8 cellular contexts compared by ENCODE assay signal in genomic region chr19:29587518-29587986, GRCh38. TPM values are rescaled to one million over a fixed set of nuclear protein-coding genes. Genes with fewer than 3 reads are reported as not detected.
DNase-seq lines count a peak whose midpoint lies in the region; ATAC-seq, FAIRE-seq and TF ChIP-seq lines count a peak whose summit lies in the region.

No MANE protein-coding gene starts in this region.

- H3K36me3 Mint-ChIP-seq in Caco-2 (ENCODE audit: insufficient read depth, unreplicated experiment) (no peaks in the 10 kb centered on the region), mesothelial cell of epicardium (no peaks in the 10 kb centered on the region)

- H3K4me1 ChIP-seq in small intestine (ENCODE audit: control insufficient read depth in 2 of 2, insufficient read depth in 1 of 2, low read depth in 1 of 2, low read length in 1 of 2), result no peaks in the 10 kb centered on the region
- H3K4me1 ChIP-seq in Caco-2, result no peaks in the 10 kb centered on the region
- H3K4me1 ChIP-seq in HepG2 (ENCODE audit: insufficient read depth, low read length), result no peaks in the 10 kb centered on the region

- no peaks in the 10 kb centered on the region for H3K79me2 ChIP-seq in HepG2 (ENCODE audit: insufficient read depth, low read length)

- H3K9me3 Mint-ChIP-seq in Caco-2 (ENCODE audit: unreplicated experiment) (no peaks in the 10 kb centered on the region), mesothelial cell of epicardium (no peaks in the 10 kb centered on the region)

- no peak for FAIRE-seq in small intestine (lab: Jason Lieb, UNC)
- FAIRE-seq in HepG2 (lab: Jason Lieb, UNC), result no peak

- H3K36me3 ChIP-seq in small intestine (ENCODE audit: control insufficient read depth in 2 of 2, insufficient read depth in 2 of 2, low read length in 2 of 2) (no peaks in the 10 kb centered on the region), Caco-2 (ENCODE audit: control insufficient read depth, insufficient read depth, low read length) (no peaks in the 10 kb centered on the region), HepG2 (replicated peaks in 1 of 2; ENCODE audit: control insufficient read depth in 1 of 2, insufficient read depth in 2 of 2, low read length in 2 of 2) (no peaks in the 10 kb centered on the region)

- no peak overlapping the region for H3K4me2 ChIP-seq in HepG2 (ENCODE audit: low read depth, low read length)

- H2AFZ ChIP-seq in HepG2 (ENCODE audit: low read length), result no peak overlapping the region

- H3K9me3 ChIP-seq in small intestine (ENCODE audit: control insufficient read depth, low read depth) (no peaks in the 10 kb centered on the region), Caco-2 (no peaks in the 10 kb centered on the region), HepG2 (ENCODE audit: low read length) (no peaks in the 10 kb centered on the region)

- H3K27ac Mint-ChIP-seq in Caco-2 (ENCODE audit: unreplicated experiment), result no peak overlapping the region
- H3K27ac Mint-ChIP-seq in mesothelial cell of epicardium, result no peak overlapping the region

- in situ Hi-C loops in HepG2 (cut with HindIII; ENCODE audit: extremely low pct_ligation_motif_present, low pct_unique_long_range_greater_than_20kb), result no loop called here

- no peak overlapping the region for H3K4me3 ChIP-seq in small intestine (ENCODE audit: low read depth in 1 of 2, low read length in 2 of 2)
- H3K4me3 ChIP-seq in Caco-2 (ENCODE audit: low read depth, low read length), result no peak overlapping the region
- no peak overlapping the region for H3K4me3 ChIP-seq in HepG2 (replicated peaks in 1 of 3; ENCODE audit: insufficient read depth in 1 of 3, low read depth in 2 of 3, low read length in 3 of 3)

- CTCF ChIA-PET in Caco-2 (lab: Charles Lee), result no interaction called here
- CTCF ChIA-PET in HepG2 (lab: Yijun Ruan, JAX; ENCODE audit: low intra/inter-chr PET ratio, low total read pairs), result no interaction called here

- WGBS in small intestine, 3 donors, result 38 to 59% (median 41%) methylated on average over 2 of the region's 2 CpGs
- 0% methylated on average over 2 of the region's 2 CpGs for WGBS in HepG2 (ENCODE audit: low lambda C conversion rate)

- no peaks in the 10 kb centered on the region for H3K4me1 Mint-ChIP-seq in Caco-2 (ENCODE audit: low read depth, unreplicated experiment)
- H3K4me1 Mint-ChIP-seq in mesothelial cell of epicardium, result no peaks in the 10 kb centered on the region

- TF ChIP-seq CTCF in Caco-2 (IDR thresholded peaks at IDR 0.05; ENCODE audit: insufficient read depth in 1 of 2, low read depth in 1 of 2, low read length in 1 of 2, severe bottlenecking in 1 of 2, unreplicated experiment in 1 of 2) (no peak), HepG2 (CRISPR knock-in tag; IDR thresholded peaks at IDR 0.05) (no peak), mesothelial cell of epicardium (IDR thresholded peaks at IDR 0.05; ENCODE audit: unreplicated experiment) (no peak)

- H3K9ac ChIP-seq in HepG2 (ENCODE audit: insufficient read depth, low read depth, low read length), result no peak overlapping the region

- peak; percentile 40 for DNase-seq in activated CD8-positive, alpha-beta memory T cell treated with anti-CD3 and anti-CD28 coated beads, Interleukin-2, amount 50 U/mL, for 1 hour (ENCODE audit: extremely low read depth)
- DNase-seq in small intestine (peak; percentile 67), NCI-H510A treated with DMSO at 0.1 percent for 48 hours (lab: John Stamatoyannopoulos, UW) (no peak), Caco-2 (no peak), HepG2 (ENCODE audit: low spot score) (no peak), mesothelial cell of epicardium (ENCODE audit: low spot score in 2 of 2, unreplicated experiment in 2 of 2) (no peak)

- H3K4me3 Mint-ChIP-seq in Caco-2 (ENCODE audit: unreplicated experiment), result no peak overlapping the region
- no peak overlapping the region for H3K4me3 Mint-ChIP-seq in mesothelial cell of epicardium

- H3K27ac ChIP-seq in small intestine (ENCODE audit: low read depth in 1 of 2, low read length in 1 of 2) (peak overlapping the region; percentile 34 to 62), HepG2 (ENCODE audit: extremely low read length, insufficient read depth, low read length) (no peak overlapping the region)

- intact Hi-C loops in Caco-2 (cut with micrococcal nuclease; ENCODE audit: unreplicated experiment) (no loop called here), HepG2 (cut with micrococcal nuclease; ENCODE audit: unreplicated experiment) (no loop called here)

- H3K27me3 Mint-ChIP-seq in Caco-2 (ENCODE audit: insufficient read depth, unreplicated experiment), result peaks cover 6% of the 10 kb centered on the region
- peaks cover 89% of the 10 kb centered on the region for H3K27me3 Mint-ChIP-seq in mesothelial cell of epicardium (ENCODE audit: low read depth)

- BruUV-seq in Caco-2 (replicated peaks; lab: Mats Ljungman, UMichigan) (no TSS peak), HepG2 (replicated peaks; lab: Mats Ljungman, UMichigan) (no TSS peak)

- no peak for TF ChIP-seq EP300 in HepG2 (IDR thresholded peaks at IDR 0.05; ENCODE audit: low read depth in 2 of 2, low read length in 2 of 2)
- no peak for TF ChIP-seq EP300 in HepG2 (CRISPR knock-in tag; IDR thresholded peaks at IDR 0.05; ENCODE audit: borderline replicate concordance)

- H3K27me3 ChIP-seq in small intestine (ENCODE audit: control insufficient read depth in 2 of 2, insufficient read depth in 2 of 2, low read length in 2 of 2) (no peaks in the 10 kb centered on the region), Caco-2 (replicated peaks; ENCODE audit: control insufficient read depth, insufficient read depth, low read length) (no peaks in the 10 kb centered on the region; the same call in 1 of the 2 replicates), HepG2 (ENCODE audit: control insufficient read depth in 1 of 2, insufficient read depth in 2 of 2, low read length in 2 of 2) (peaks cover 0 to 13% of the 10 kb centered on the region in 2 experiments; a peak in 1 of 5 replicates)

- POLR2A ChIA-PET in Caco-2 (lab: Charles Lee), result no interaction called here
- POLR2A ChIA-PET in HepG2 (lab: Yijun Ruan, JAX), result no interaction called here

- no peak for TF ChIP-seq RAD21 in HepG2 (CRISPR knock-in tag; IDR thresholded peaks at IDR 0.05)

- TF ChIP-seq POLR2A in HepG2 (IDR thresholded peaks at IDR 0.05; ENCODE audit: insufficient read depth in 1 of 2, low read depth in 2 of 2, low read length in 2 of 2), result no peak

- ATAC-seq in GM18858 (IDR thresholded peaks at IDR 0.05; ENCODE audit: unreplicated experiment), result peak; percentile 97
- peak; percentile 88 for ATAC-seq in HG03159 (IDR thresholded peaks at IDR 0.05; ENCODE audit: unreplicated experiment)
- no peak for ATAC-seq in HepG2

- H4K20me1 ChIP-seq in HepG2 (ENCODE audit: insufficient read depth, low read length), result no peaks in the 10 kb centered on the region

TF ChIP-seq in HepG2, 621 proteins besides CTCF, POLR2A, EP300 and RAD21:
- TF ChIP-seq ZNF367 (CRISPR knock-in tag; IDR thresholded peaks at IDR 0.05; ENCODE audit: borderline replicate concordance) (no peak), ZNF597 (CRISPR knock-in tag; IDR thresholded peaks at IDR 0.05) (no peak), AHR (CRISPR knock-in tag; IDR thresholded peaks at IDR 0.05) (no peak), DDIT3 (CRISPR knock-in tag; IDR thresholded peaks at IDR 0.05) (no peak), ZBTB3 (CRISPR knock-in tag; IDR thresholded peaks at IDR 0.05; ENCODE audit: borderline replicate concordance, low read depth) (no peak), SRF (IDR thresholded peaks at IDR 0.05; ENCODE audit: low read depth, low read length) (no peak), ZNF75D (CRISPR knock-in tag; IDR thresholded peaks at IDR 0.05; ENCODE audit: borderline replicate concordance) (no peak), ZNF678 (CRISPR knock-in tag; IDR thresholded peaks at IDR 0.05) (no peak), ZC3H13 (CRISPR knock-in tag; IDR thresholded peaks at IDR 0.05) (no peak)
TF ChIP-seq in HepG2: peak in this region for 0.

RNA-seq across cellular contexts. Expression of gene POP4, which starts 18.5 kb away (rescaled TPM):
- 100 to 1,000 TPM in 1 of 3 donors, 10 to 100 TPM in 2; 79.9 to 102 (median 81.6) TPM for polyA plus RNA-seq in small intestine
- total RNA-seq in Caco-2 (2022), result 75.0 and 77.5 TPM in 2 replicates
- 84.0 and 120 TPM in 2 replicates for total RNA-seq in HepG2 (2016; rRNA removed; fragmentation: Illumina TruSeq; extraction: Trizol)
- 26.0 and 27.8 TPM in 2 replicates for total RNA-seq in HepG2 (2016; cell fraction: cytosol; rRNA removed; fragmentation: Illumina TruSeq; extraction: Trizol; ENCODE audit: low read depth)
- 84.6 and 128 TPM in 2 replicates for total RNA-seq in HepG2 (2016; cell fraction: insoluble cytoplasmic fraction; rRNA removed; fragmentation: Illumina TruSeq; extraction: Trizol)
- total RNA-seq in HepG2 (2016; cell fraction: membrane; rRNA removed; fragmentation: Illumina TruSeq; extraction: Trizol), result 37.0 and 39.3 TPM in 2 replicates
- total RNA-seq in HepG2 (2016; cell fraction: nucleus; rRNA removed; fragmentation: Illumina TruSeq; extraction: Trizol), result 39.0 and 42.5 TPM in 2 replicates
- polyA plus RNA-seq in HepG2 (2011; rRNA removed), result 29.4 and 32.2 TPM in 2 replicates
- 22.5 and 24.9 TPM in 2 replicates for polyA plus RNA-seq in HepG2 (2011; cell fraction: cytosol; rRNA removed)
- polyA plus RNA-seq in HepG2 (2011; cell fraction: nucleus; rRNA removed), result 46.3 and 51.2 TPM in 2 replicates
- 24.1 and 24.4 TPM in 2 replicates for polyA plus RNA-seq in HepG2 (2012)
- polyA plus RNA-seq in HepG2 (2016; cell fraction: cytosol; fragmentation: Illumina TruSeq; extraction: Trizol; ENCODE audit: low read depth), result 25.5 and 26.4 TPM in 2 replicates
- 117 and 122 TPM in 2 replicates for polyA plus RNA-seq in HepG2 (2016; cell fraction: insoluble cytoplasmic fraction; fragmentation: Illumina TruSeq; extraction: Trizol; ENCODE audit: low read depth)
- polyA plus RNA-seq in HepG2 (2016; cell fraction: membrane; fragmentation: Illumina TruSeq; extraction: Trizol; ENCODE audit: low read depth), result 29.0 and 32.5 TPM in 2 replicates
- polyA plus RNA-seq in HepG2 (2016; cell fraction: nucleus; fragmentation: Illumina TruSeq; extraction: Trizol; ENCODE audit: insufficient read depth, low read depth), result 58.8 and 67.0 TPM in 2 replicates
- polyA minus RNA-seq in HepG2 (2011; rRNA and poly(A)+ RNA removed; ENCODE audit: low replicate concordance), result 23.6 and 67.1 TPM in 2 replicates
- 16.8 and 23.0 TPM in 2 replicates for polyA minus RNA-seq in HepG2 (2011; cell fraction: cytosol; rRNA and poly(A)+ RNA removed)
- 45.1 and 53.7 TPM in 2 replicates for polyA minus RNA-seq in HepG2 (2011; cell fraction: nucleus; rRNA and poly(A)+ RNA removed)
- total RNA-seq in mesothelial cell of epicardium, result 39.7 to 46.2 TPM (median 39.9 TPM) in 3 replicates

Comparison
In these comparisons a context has a peak if more than half of its experiments do, and no peak if none do; other contexts are left out.
1. DNase-seq: peak in activated CD8-positive, alpha-beta memory T cell treated with anti-CD3 and anti-CD28 coated beads, Interleukin-2, amount 50 U/mL, for 1 hour (single experiment) and small intestine (single experiment); none in NCI-H510A treated with DMSO at 0.1 percent for 48 hours (single experiment), Caco-2 (0 of 2), HepG2 (single experiment) and mesothelial cell of epicardium (0 of 2).